Comparison of ENCODE assay signal across 1 cellular context in genomic region chr12:1474059-1474537, GRCh38.
TF ChIP-seq lines count a peak whose summit lies in the region.

No MANE protein-coding gene starts in this region.

TF ChIP-seq in SK-N-SH, 30 proteins besides CTCF, POLR2A, EP300 and RAD21 (continued from another document):
- TF ChIP-seq RXRA (IDR thresholded peaks at IDR 0.05; ENCODE audit: borderline replicate concordance, low read depth) = peak; percentile 98
- no peak for TF ChIP-seq IRF3 (IDR thresholded peaks at IDR 0.05; ENCODE audit: low read depth, low read length)
- peak; percentile 97 for TF ChIP-seq TEAD4 (IDR thresholded peaks at IDR 0.05; ENCODE audit: borderline replicate concordance, insufficient read depth)
- peak; percentile 44; the same call in 1 of the 2 replicates for TF ChIP-seq USF1 (IDR thresholded peaks at IDR 0.05; ENCODE audit: borderline replicate concordance, low read depth)
- no peak for TF ChIP-seq USF2 (IDR thresholded peaks at IDR 0.05; ENCODE audit: borderline replicate concordance, low read depth, low read length)
- no peak for TF ChIP-seq NRF1 (IDR thresholded peaks at IDR 0.05; ENCODE audit: low read depth, low read length)
- no peak for TF ChIP-seq YY1 (IDR thresholded peaks at IDR 0.05; ENCODE audit: low read depth)
- no peak for TF ChIP-seq FOXJ3 (CRISPR knock-in tag; IDR thresholded peaks at IDR 0.05)
- TF ChIP-seq GABPA (IDR thresholded peaks at IDR 0.05; ENCODE audit: low read depth) = peak; percentile 20; the same call in 1 of the 2 replicates
- peak; percentile 92 for TF ChIP-seq NFIC (IDR thresholded peaks at IDR 0.05; ENCODE audit: borderline replicate concordance)
TF ChIP-seq in SK-N-SH: peak in this region for 18.
